1 cellular context compared by ENCODE assay signal in the genomic region with DNA sequence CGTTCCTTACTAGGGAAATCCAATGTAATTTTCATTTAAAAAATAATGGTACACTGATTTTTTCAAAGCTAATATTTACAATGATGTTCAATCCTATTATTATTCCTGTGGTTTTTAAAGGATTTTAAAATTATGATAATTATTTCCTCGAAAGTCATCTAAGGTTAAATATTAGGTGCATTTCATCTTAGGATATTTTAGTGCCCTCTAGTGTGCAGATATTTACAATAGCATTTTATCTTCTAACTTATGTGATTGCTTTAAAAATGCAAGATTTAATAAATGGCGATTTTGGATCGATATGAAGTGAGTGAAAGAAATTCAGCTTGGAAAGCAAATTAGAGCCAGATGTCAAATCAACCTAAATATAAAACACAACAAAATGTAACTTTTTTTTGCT.
TF ChIP-seq lines count a peak whose summit lies in the region.

No MANE protein-coding gene starts in this region.

TF ChIP-seq in IMR-90, 13 proteins besides CTCF, POLR2A, EP300 and RAD21:
- TF ChIP-seq MAZ (IDR thresholded peaks at IDR 0.05; ENCODE audit: borderline replicate concordance, low read depth, low read length): no peak
- TF ChIP-seq FOS (IDR thresholded peaks at IDR 0.05; ENCODE audit: low read depth, low read length): no peak
- TF ChIP-seq, protein P1, sequence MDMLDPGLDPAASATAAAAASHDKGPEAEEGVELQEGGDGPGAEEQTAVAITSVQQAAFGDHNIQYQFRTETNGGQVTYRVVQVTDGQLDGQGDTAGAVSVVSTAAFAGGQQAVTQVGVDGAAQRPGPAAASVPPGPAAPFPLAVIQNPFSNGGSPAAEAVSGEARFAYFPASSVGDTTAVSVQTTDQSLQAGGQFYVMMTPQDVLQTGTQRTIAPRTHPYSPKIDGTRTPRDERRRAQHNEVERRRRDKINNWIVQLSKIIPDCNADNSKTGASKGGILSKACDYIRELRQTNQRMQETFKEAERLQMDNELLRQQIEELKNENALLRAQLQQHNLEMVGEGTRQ (IDR thresholded peaks at IDR 0.05; ENCODE audit: low read depth, low read length): no peak
- TF ChIP-seq, protein P2, sequence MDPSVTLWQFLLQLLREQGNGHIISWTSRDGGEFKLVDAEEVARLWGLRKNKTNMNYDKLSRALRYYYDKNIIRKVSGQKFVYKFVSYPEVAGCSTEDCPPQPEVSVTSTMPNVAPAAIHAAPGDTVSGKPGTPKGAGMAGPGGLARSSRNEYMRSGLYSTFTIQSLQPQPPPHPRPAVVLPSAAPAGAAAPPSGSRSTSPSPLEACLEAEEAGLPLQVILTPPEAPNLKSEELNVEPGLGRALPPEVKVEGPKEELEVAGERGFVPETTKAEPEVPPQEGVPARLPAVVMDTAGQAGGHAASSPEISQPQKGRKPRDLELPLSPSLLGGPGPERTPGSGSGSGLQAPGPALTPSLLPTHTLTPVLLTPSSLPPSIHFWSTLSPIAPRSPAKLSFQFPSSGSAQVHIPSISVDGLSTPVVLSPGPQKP (IDR thresholded peaks at IDR 0.05; ENCODE audit: borderline replicate concordance, low read depth, low read length): no peak
- TF ChIP-seq CEBPB (IDR thresholded peaks at IDR 0.05; ENCODE audit: low read depth, low read length): no peak
- TF ChIP-seq MXI1 (IDR thresholded peaks at IDR 0.05; ENCODE audit: borderline replicate concordance, low read depth, low read length): no peak
- TF ChIP-seq CHD1 (IDR thresholded peaks at IDR 0.05; ENCODE audit: low read depth, low read length): no peak
- no peak for TF ChIP-seq BHLHE40 (IDR thresholded peaks at IDR 0.05; ENCODE audit: low read depth, low read length)
- TF ChIP-seq MAFK (IDR thresholded peaks at IDR 0.05; ENCODE audit: low read depth, low read length): no peak
- no peak for TF ChIP-seq RFX5 (IDR thresholded peaks at IDR 0.05; ENCODE audit: low read depth, low read length)
- TF ChIP-seq NFE2L2 (IDR thresholded peaks at IDR 0.05; ENCODE audit: low read depth, low read length): no peak
- no peak for TF ChIP-seq SMC3 (IDR thresholded peaks at IDR 0.05; ENCODE audit: low read depth, low read length)
- no peak for TF ChIP-seq RCOR1 (IDR thresholded peaks at IDR 0.05; ENCODE audit: insufficient replicate concordance, low read length)
